In the genomic region with DNA sequence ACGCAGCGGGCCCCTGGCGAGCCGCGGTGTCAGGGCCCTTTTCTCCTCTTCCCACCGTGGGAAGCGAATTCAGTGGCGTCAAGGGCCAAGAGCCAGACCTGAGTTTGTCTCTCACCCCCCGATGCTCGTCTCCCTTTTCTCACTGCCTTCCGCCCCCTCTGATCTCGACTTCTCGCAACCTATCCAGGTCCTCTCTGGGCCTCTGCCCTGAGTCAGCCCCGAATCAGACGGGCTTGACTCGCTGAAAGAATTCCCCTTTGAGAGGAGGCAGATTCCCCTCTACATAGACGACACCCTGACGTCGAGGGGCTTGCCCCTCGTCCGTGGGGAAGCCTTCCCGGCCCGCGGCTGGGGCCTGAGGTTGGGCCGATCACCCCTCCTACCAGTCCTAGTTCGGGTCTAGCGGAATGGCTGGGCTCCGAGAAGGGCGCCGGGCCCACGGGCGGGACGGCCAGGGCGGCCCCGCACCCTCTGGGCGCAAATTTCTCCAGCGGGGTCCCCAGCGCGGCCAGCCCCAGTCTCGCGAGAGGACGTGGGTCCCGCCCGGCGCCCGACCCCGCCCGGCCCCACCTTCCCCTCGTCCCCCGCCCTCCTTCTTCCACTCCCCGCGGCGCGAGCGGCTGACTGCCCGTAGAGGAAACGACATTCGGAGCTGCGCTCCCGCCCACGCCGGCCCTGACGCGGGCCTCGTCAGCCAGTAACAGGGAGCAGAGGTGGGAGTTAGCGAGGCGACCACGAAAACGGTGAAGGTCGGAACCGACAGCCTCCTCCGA, we compare ENCODE assay signal across 8 cellular contexts. TPM values are rescaled to one million over a fixed set of nuclear protein-coding genes. Genes with fewer than 3 reads are reported as not detected.
DNase-seq lines count a peak whose midpoint lies in the region; ATAC-seq and TF ChIP-seq lines count a peak whose summit lies in the region.

A gene with protein sequence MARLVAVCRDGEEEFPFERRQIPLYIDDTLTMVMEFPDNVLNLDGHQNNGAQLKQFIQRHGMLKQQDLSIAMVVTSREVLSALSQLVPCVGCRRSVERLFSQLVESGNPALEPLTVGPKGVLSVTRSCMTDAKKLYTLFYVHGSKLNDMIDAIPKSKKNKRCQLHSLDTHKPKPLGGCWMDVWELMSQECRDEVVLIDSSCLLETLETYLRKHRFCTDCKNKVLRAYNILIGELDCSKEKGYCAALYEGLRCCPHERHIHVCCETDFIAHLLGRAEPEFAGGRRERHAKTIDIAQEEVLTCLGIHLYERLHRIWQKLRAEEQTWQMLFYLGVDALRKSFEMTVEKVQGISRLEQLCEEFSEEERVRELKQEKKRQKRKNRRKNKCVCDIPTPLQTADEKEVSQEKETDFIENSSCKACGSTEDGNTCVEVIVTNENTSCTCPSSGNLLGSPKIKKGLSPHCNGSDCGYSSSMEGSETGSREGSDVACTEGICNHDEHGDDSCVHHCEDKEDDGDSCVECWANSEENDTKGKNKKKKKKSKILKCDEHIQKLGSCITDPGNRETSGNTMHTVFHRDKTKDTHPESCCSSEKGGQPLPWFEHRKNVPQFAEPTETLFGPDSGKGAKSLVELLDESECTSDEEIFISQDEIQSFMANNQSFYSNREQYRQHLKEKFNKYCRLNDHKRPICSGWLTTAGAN (plus strand): TSS at position 600 of the 773 bp plus-strand sequence. CDS start 806 bp downstream, outside the sequence.

- no peaks in the 10 kb centered on the region for H3K9me3 ChIP-seq in breast epithelium

- DNase-seq in ACHN (peak; percentile 96), NCI-H2227 treated with DMSO at 0.1 percent for 48 hours (lab: John Stamatoyannopoulos, UW) (peak; percentile 71), breast epithelium (ENCODE audit: low spot score in 2 of 2) (peak; percentile 81 to 93), iPS-NIHi11 (ENCODE audit: low spot score) (peak; percentile 89)

- TF ChIP-seq CTCF in WI38 (IDR thresholded peaks at IDR 0.05; ENCODE audit: low read depth, low read length), result no peak
- no peak for TF ChIP-seq CTCF in breast epithelium (IDR thresholded peaks at IDR 0.05)

- H3K36me3 ChIP-seq in breast epithelium, result no peaks in the 10 kb centered on the region

- intact Hi-C loops in breast epithelium (cut with DNase I; ENCODE audit: low total_unique reads), result no loop called here

- ATAC-seq in GM18909 (IDR thresholded peaks at IDR 0.05; ENCODE audit: poor library complexity, unreplicated experiment), result peak; percentile 61
- ATAC-seq in HG03139 (IDR thresholded peaks at IDR 0.05; ENCODE audit: unreplicated experiment), result peak; percentile 49

- H3K4me1 ChIP-seq in breast epithelium, result peaks cover 3 to 30% of the 10 kb centered on the region in 2 donors

- H3K27ac ChIP-seq in breast epithelium (peak within 1 kb of the TSS; percentile 100), skin epidermis (peak within 1 kb of the TSS; percentile 95 to 100 (median 99))

- no peaks in the 10 kb centered on the region for H3K27me3 ChIP-seq in breast epithelium

- peak; percentile 78 for TF ChIP-seq POLR2A in breast epithelium (IDR thresholded peaks at IDR 0.05)

- in situ Hi-C loops in ACHN (cut with HindIII; ENCODE audit: low pct_ligation_motif_present, low pct_unique_long_range_greater_than_20kb, low sequenced_read_pairs), result no loop called here

- H3K4me3 ChIP-seq in WI38 (ENCODE audit: low read depth, low read length) (peak within 1 kb of the TSS; percentile 97), breast epithelium (peak within 1 kb of the TSS; percentile 92 to 99 (median 95)), skin epidermis (peak within 1 kb of the TSS; percentile 75 to 99 (median 93))

RNA-seq across cellular contexts. Expression of the gene that starts here (rescaled TPM):
- 10 to 100 TPM; 60.6 to 85.5 (median 84.0) TPM for total RNA-seq in breast epithelium

Comparison
In these comparisons a context has a peak if more than half of its experiments do, and no peak if none do; other contexts are left out.
1. Peak in every context shown above with its lines: DNase-seq, ATAC-seq, H3K4me3 ChIP-seq and H3K27ac ChIP-seq.